1 cellular context compared by ENCODE assay signal in the genomic region with DNA sequence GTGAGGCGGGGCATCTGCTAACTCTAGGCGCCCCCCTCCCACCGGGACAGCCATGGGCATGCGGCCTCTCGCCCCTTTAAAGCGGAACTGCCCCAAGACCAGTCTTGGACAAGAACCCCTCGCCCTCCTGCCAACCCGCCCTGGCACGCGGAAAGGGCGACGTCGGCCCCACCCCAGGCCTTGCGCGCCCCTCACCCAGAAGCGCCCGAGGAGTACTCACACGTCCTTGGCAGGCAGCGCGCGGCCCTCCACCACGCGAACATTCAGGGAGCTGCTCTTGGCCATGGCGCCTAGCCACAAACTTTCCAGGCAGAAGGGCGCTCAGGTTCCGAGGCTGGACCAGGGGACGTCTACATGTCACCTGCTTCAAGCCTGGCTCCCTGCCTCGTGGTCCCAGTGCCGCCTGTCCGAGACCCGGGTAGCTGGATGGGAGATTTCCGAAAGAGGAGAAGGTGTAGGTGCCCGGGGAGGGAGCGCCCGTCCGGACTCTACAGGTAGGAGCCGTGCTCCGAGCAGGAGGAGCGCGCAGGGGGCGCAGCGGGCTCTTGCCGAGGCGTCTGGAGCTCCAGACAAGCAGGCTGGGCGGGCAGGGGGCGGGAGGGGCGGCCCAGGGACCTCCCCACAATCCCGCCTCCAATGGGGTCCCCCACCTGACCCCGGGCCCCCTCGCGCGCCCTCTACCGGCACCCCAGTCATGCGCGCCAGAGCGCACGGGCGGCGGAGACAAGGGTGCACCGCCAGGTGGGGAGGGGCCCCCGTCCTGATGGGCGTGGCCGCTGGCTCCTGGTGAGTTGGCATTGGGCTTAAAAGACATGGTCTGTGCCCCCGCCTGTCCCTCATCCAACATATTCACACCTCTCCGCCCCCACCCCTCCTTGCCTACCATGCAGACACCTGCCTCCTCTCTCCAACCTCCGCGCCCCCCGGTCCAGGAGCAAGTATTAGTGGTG.
TF ChIP-seq lines count a peak whose summit lies in the region.

A gene with protein sequence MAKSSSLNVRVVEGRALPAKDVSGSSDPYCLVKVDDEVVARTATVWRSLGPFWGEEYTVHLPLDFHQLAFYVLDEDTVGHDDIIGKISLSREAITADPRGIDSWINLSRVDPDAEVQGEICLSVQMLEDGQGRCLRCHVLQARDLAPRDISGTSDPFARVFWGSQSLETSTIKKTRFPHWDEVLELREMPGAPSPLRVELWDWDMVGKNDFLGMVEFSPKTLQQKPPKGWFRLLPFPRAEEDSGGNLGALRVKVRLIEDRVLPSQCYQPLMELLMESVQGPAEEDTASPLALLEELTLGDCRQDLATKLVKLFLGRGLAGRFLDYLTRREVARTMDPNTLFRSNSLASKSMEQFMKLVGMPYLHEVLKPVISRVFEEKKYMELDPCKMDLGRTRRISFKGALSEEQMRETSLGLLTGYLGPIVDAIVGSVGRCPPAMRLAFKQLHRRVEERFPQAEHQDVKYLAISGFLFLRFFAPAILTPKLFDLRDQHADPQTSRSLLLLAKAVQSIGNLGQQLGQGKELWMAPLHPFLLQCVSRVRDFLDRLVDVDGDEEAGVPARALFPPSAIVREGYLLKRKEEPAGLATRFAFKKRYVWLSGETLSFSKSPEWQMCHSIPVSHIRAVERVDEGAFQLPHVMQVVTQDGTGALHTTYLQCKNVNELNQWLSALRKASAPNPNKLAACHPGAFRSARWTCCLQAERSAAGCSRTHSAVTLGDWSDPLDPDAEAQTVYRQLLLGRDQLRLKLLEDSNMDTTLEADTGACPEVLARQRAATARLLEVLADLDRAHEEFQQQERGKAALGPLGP (minus strand): TSS at position 584 of the 950 bp plus-strand sequence. CDS start 299 bp downstream, at position 285.

TF ChIP-seq in HEK293, 187 proteins besides CTCF, POLR2A, EP300 and RAD21 (continued from another document and continues in another):
- TF ChIP-seq, protein P1, sequence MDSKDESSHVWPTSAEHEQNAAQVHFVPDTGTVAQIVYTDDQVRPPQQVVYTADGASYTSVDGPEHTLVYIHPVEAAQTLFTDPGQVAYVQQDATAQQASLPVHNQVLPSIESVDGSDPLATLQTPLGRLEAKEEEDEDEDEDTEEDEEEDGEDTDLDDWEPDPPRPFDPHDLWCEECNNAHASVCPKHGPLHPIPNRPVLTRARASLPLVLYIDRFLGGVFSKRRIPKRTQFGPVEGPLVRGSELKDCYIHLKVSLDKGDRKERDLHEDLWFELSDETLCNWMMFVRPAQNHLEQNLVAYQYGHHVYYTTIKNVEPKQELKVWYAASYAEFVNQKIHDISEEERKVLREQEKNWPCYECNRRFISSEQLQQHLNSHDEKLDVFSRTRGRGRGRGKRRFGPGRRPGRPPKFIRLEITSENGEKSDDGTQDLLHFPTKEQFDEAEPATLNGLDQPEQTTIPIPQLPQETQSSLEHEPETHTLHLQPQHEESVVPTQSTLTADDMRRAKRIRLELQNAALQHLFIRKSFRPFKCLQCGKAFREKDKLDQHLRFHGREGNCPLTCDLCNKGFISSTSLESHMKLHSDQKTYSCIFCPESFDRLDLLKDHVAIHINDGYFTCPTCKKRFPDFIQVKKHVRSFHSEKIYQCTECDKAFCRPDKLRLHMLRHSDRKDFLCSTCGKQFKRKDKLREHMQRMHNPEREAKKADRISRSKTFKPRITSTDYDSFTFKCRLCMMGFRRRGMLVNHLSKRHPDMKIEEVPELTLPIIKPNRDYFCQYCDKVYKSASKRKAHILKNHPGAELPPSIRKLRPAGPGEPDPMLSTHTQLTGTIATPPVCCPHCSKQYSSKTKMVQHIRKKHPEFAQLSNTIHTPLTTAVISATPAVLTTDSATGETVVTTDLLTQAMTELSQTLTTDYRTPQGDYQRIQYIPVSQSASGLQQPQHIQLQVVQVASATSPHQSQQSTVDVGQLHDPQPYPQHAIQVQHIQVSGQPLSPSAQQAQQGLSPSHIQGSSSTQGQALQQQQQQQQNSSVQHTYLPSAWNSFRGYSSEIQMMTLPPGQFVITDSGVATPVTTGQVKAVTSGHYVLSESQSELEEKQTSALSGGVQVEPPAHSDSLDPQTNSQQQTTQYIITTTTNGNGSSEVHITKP (tag by site-specific recombination; IDR thresholded peaks at IDR 0.05): no peak; the same call in 1 of the 2 replicates
- TF ChIP-seq, protein P2, sequence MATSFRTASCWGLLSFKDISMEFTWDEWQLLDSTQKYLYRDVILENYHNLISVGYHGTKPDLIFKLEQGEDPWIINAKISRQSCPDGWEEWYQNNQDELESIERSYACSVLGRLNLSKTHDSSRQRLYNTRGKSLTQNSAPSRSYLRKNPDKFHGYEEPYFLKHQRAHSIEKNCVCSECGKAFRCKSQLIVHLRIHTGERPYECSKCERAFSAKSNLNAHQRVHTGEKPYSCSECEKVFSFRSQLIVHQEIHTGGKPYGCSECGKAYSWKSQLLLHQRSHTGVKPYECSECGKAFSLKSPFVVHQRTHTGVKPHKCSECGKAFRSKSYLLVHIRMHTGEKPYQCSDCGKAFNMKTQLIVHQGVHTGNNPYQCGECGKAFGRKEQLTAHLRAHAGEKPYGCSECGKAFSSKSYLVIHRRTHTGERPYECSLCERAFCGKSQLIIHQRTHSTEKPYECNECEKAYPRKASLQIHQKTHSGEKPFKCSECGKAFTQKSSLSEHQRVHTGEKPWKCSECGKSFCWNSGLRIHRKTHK (tag by site-specific recombination; IDR thresholded peaks at IDR 0.05): no peak
- no peak for TF ChIP-seq ZSCAN23 (tag by site-specific recombination; IDR thresholded peaks at IDR 0.05)
- TF ChIP-seq SALL2 (tag by site-specific recombination; IDR thresholded peaks at IDR 0.05; ENCODE audit: borderline replicate concordance): no peak
- no peak for TF ChIP-seq ZNF473 (tag by site-specific recombination; IDR thresholded peaks at IDR 0.05)
- no peak for TF ChIP-seq ZNF560 (tag by site-specific recombination; IDR thresholded peaks at IDR 0.05; ENCODE audit: borderline replicate concordance)
- TF ChIP-seq ZNF391 (tag by site-specific recombination; IDR thresholded peaks at IDR 0.05; ENCODE audit: borderline replicate concordance, low read depth): 0 out of 2 replicates have a peak, but pooled peaks have one; percentile 21
- TF ChIP-seq RBAK (tag by site-specific recombination; IDR thresholded peaks at IDR 0.05): no peak
- no peak for TF ChIP-seq MEIS1 (CRISPR knock-in tag; IDR thresholded peaks at IDR 0.05; ENCODE audit: borderline replicate concordance)
- TF ChIP-seq, protein P3, sequence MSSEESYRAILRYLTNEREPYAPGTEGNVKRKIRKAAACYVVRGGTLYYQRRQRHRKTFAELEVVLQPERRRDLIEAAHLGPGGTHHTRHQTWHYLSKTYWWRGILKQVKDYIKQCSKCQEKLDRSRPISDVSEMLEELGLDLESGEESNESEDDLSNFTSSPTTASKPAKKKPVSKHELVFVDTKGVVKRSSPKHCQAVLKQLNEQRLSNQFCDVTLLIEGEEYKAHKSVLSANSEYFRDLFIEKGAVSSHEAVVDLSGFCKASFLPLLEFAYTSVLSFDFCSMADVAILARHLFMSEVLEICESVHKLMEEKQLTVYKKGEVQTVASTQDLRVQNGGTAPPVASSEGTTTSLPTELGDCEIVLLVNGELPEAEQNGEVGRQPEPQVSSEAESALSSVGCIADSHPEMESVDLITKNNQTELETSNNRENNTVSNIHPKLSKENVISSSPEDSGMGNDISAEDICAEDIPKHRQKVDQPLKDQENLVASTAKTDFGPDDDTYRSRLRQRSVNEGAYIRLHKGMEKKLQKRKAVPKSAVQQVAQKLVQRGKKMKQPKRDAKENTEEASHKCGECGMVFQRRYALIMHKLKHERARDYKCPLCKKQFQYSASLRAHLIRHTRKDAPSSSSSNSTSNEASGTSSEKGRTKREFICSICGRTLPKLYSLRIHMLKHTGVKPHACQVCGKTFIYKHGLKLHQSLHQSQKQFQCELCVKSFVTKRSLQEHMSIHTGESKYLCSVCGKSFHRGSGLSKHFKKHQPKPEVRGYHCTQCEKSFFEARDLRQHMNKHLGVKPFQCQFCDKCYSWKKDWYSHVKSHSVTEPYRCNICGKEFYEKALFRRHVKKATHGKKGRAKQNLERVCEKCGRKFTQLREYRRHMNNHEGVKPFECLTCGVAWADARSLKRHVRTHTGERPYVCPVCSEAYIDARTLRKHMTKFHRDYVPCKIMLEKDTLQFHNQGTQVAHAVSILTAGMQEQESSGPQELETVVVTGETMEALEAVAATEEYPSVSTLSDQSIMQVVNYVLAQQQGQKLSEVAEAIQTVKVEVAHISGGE (tag by site-specific recombination; conservative IDR thresholded peaks at IDR 0.05; ENCODE audit: low read depth): no peak
- TF ChIP-seq, protein P4, sequence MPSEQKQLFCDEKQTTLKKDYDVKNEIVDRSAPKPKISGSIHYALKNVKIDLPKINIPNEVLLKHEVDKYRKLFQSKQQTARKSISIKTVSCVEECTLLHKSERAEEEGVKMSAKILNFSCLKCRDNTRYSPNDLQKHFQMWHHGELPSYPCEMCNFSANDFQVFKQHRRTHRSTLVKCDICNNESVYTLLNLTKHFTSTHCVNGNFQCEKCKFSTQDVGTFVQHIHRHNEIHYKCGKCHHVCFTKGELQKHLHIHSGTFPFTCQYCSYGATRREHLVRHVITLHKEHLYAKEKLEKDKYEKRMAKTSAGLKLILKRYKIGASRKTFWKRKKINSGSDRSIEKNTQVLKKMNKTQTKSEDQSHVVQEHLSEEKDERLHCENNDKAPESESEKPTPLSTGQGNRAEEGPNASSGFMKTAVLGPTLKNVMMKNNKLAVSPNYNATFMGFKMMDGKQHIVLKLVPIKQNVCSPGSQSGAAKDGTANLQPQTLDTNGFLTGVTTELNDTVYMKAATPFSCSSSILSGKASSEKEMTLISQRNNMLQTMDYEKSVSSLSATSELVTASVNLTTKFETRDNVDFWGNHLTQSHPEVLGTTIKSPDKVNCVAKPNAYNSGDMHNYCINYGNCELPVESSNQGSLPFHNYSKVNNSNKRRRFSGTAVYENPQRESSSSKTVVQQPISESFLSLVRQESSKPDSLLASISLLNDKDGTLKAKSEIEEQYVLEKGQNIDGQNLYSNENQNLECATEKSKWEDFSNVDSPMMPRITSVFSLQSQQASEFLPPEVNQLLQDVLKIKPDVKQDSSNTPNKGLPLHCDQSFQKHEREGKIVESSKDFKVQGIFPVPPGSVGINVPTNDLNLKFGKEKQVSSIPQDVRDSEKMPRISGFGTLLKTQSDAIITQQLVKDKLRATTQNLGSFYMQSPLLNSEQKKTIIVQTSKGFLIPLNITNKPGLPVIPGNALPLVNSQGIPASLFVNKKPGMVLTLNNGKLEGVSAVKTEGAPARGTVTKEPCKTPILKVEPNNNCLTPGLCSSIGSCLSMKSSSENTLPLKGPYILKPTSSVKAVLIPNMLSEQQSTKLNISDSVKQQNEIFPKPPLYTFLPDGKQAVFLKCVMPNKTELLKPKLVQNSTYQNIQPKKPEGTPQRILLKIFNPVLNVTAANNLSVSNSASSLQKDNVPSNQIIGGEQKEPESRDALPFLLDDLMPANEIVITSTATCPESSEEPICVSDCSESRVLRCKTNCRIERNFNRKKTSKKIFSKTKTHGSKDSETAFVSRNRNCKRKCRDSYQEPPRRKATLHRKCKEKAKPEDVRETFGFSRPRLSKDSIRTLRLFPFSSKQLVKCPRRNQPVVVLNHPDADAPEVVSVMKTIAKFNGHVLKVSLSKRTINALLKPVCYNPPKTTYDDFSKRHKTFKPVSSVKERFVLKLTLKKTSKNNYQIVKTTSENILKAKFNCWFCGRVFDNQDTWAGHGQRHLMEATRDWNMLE (tag by site-specific recombination; conservative IDR thresholded peaks at IDR 0.05; ENCODE audit: low read depth): no peak
- TF ChIP-seq ZNF830 (tag by site-specific recombination; IDR thresholded peaks at IDR 0.05; ENCODE audit: low read depth): no peak
- TF ChIP-seq ZNF416 (tag by site-specific recombination; IDR thresholded peaks at IDR 0.05): no peak
- no peak for TF ChIP-seq ZNF223 (tag by site-specific recombination; IDR thresholded peaks at IDR 0.05)
- TF ChIP-seq ZFP41 (tag by site-specific recombination; IDR thresholded peaks at IDR 0.05; ENCODE audit: borderline replicate concordance): no peak
- TF ChIP-seq ZNF785 (tag by site-specific recombination; IDR thresholded peaks at IDR 0.05): no peak
- TF ChIP-seq, protein P5, sequence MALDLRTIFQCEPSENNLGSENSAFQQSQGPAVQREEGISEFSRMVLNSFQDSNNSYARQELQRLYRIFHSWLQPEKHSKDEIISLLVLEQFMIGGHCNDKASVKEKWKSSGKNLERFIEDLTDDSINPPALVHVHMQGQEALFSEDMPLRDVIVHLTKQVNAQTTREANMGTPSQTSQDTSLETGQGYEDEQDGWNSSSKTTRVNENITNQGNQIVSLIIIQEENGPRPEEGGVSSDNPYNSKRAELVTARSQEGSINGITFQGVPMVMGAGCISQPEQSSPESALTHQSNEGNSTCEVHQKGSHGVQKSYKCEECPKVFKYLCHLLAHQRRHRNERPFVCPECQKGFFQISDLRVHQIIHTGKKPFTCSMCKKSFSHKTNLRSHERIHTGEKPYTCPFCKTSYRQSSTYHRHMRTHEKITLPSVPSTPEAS (tag by site-specific recombination; IDR thresholded peaks at IDR 0.05): no peak
- TF ChIP-seq, protein P6, sequence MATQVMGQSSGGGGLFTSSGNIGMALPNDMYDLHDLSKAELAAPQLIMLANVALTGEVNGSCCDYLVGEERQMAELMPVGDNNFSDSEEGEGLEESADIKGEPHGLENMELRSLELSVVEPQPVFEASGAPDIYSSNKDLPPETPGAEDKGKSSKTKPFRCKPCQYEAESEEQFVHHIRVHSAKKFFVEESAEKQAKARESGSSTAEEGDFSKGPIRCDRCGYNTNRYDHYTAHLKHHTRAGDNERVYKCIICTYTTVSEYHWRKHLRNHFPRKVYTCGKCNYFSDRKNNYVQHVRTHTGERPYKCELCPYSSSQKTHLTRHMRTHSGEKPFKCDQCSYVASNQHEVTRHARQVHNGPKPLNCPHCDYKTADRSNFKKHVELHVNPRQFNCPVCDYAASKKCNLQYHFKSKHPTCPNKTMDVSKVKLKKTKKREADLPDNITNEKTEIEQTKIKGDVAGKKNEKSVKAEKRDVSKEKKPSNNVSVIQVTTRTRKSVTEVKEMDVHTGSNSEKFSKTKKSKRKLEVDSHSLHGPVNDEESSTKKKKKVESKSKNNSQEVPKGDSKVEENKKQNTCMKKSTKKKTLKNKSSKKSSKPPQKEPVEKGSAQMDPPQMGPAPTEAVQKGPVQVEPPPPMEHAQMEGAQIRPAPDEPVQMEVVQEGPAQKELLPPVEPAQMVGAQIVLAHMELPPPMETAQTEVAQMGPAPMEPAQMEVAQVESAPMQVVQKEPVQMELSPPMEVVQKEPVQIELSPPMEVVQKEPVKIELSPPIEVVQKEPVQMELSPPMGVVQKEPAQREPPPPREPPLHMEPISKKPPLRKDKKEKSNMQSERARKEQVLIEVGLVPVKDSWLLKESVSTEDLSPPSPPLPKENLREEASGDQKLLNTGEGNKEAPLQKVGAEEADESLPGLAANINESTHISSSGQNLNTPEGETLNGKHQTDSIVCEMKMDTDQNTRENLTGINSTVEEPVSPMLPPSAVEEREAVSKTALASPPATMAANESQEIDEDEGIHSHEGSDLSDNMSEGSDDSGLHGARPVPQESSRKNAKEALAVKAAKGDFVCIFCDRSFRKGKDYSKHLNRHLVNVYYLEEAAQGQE (tag by site-specific recombination; IDR thresholded peaks at IDR 0.05): no peak
- TF ChIP-seq ZBTB21 (tag by site-specific recombination; IDR thresholded peaks at IDR 0.05): no peak
- no peak for TF ChIP-seq ZNF701 (tag by site-specific recombination; IDR thresholded peaks at IDR 0.05)
- no peak for TF ChIP-seq MZF1 (tag by site-specific recombination; IDR thresholded peaks at IDR 0.05; ENCODE audit: borderline replicate concordance)
- no peak for TF ChIP-seq FEZF1 (tag by site-specific recombination; IDR thresholded peaks at IDR 0.05)
- TF ChIP-seq ZFHX2 (tag by site-specific recombination; conservative IDR thresholded peaks at IDR 0.05): peak; percentile 77; the same call in 1 of the 2 replicates
